In the genomic region with DNA sequence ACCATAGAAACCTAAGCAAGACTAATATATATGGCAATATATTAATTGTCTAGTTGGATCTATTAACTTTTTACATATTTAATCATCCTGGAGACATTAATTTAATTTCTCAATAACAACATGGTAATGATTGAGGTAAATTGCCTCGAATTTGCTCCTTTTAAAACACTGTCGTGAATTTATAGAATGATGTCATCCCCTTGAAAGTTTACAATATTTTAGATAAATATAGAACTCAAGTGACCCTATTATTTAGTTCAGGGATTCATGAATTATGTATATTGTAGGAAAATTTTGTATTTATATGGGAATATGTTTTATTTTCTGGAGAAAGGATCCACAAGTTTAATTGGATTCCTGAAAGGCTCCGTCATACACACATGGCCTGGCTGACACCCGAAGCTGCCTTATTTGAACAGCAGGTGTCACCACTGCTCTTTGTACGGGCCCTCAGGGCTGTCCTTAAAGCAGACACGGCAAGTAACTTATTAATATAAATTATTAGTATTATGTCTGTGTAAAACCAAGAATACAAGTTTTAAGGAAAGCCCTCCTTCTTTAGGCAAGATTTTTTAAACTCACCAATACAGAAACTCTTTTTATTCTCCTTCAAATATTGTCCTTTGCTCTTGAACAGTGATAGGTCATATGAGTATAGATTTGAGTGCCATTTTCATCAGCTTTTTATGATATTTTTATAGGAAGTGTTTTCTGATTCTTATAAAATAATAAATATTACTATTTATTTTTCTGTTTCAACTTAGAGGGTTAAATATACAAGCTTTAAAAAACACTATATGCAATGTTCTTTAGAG, we compare ENCODE assay signal across 8 cellular contexts. TPM values are rescaled to one million over a fixed set of nuclear protein-coding genes. Genes with fewer than 3 reads are reported as not detected.
DNase-seq lines count a peak whose midpoint lies in the region; ATAC-seq and TF ChIP-seq lines count a peak whose summit lies in the region.

No MANE protein-coding gene starts in this region.

- 18 to 24% methylated on average over 6 of the region's 6 CpGs for WGBS in heart right ventricle, 2 donors

- H3K4me3 ChIP-seq in GM12865 (ENCODE audit: low read depth, low read length): no peak overlapping the region
- no peak overlapping the region for H3K4me3 ChIP-seq in SU-DHL-6 (ENCODE audit: insufficient read depth, low read length, poor library complexity, severe bottlenecking)
- no peak overlapping the region for H3K4me3 ChIP-seq in heart right ventricle
- no peak overlapping the region for H3K4me3 ChIP-seq in retinal pigment epithelial cell (ENCODE audit: low read length)

- DNase-seq in GM12865 (ENCODE audit: low read depth) (peak; percentile 86), MV-4-11 (lab: John Stamatoyannopoulos, UW) (peak; percentile 52), heart right ventricle (peak; percentile 43 to 72), retinal pigment epithelial cell (ENCODE audit: low read depth) (peak; percentile 52), cortex of kidney (lab: John Stamatoyannopoulos, UW) (no peak)
- DNase-seq in activated naive CD8-positive, alpha-beta T cell treated with anti-CD3 and anti-CD28 coated beads, Interleukin-2, amount 50 U/mL, for 24 hours: peak; percentile 67

- H3K27ac Mint-ChIP-seq in activated naive CD8-positive, alpha-beta T cell treated with anti-CD3 and anti-CD28 coated beads, Interleukin-2, amount 50 U/mL, for 24 hours: no peak overlapping the region

- no peaks in the 10 kb centered on the region for H3K27me3 Mint-ChIP-seq in activated naive CD8-positive, alpha-beta T cell treated with anti-CD3 and anti-CD28 coated beads, Interleukin-2, amount 50 U/mL, for 24 hours

- no peak overlapping the region for H3K4me3 Mint-ChIP-seq in activated naive CD8-positive, alpha-beta T cell treated with anti-CD3 and anti-CD28 coated beads, Interleukin-2, amount 50 U/mL, for 24 hours

- H3K9ac ChIP-seq in SU-DHL-6 (ENCODE audit: low read length): no peak overlapping the region

- peak overlapping the region; percentile 66 for H2AFZ ChIP-seq in SU-DHL-6 (ENCODE audit: low read depth, low read length, severe bottlenecking)

- peaks cover 0 to 23% (median 18%) of the 10 kb centered on the region in 9 donors for H3K4me1 ChIP-seq in heart right ventricle

- H4K20me1 ChIP-seq in SU-DHL-6 (ENCODE audit: low read depth, low read length): no peaks in the 10 kb centered on the region

- ATAC-seq in HG02571 (IDR thresholded peaks at IDR 0.05; ENCODE audit: unreplicated experiment) (peak; percentile 43), heart right ventricle (peak in 7 of 8 donors; percentile 58 to 75 (median 69))
- ATAC-seq in activated naive CD8-positive, alpha-beta T cell treated with anti-CD3 and anti-CD28 coated beads, Interleukin-2, amount 50 U/mL, for 24 hours: peak; percentile 50

- intact Hi-C loops in heart right ventricle (cut with DNase I): loop anchor here in 9 of 10 donors (2.0 to 10.0 kb wide), 12 partner anchors 63 to 823 kb away; partner anchors contain the start of genes MAP9 (in 3 of the 9), RBM46 (in 2 of the 9) and FGG (in 1 of the 9)

- H3K9me3 Mint-ChIP-seq in activated naive CD8-positive, alpha-beta T cell treated with anti-CD3 and anti-CD28 coated beads, Interleukin-2, amount 50 U/mL, for 24 hours: no peaks in the 10 kb centered on the region

- peaks cover 5% of the 10 kb centered on the region for H3K36me3 Mint-ChIP-seq in activated naive CD8-positive, alpha-beta T cell treated with anti-CD3 and anti-CD28 coated beads, Interleukin-2, amount 50 U/mL, for 24 hours (ENCODE audit: low read depth)

- TF ChIP-seq CTCF in GM12865 (IDR thresholded peaks at IDR 0.05; ENCODE audit: insufficient read depth, low read depth, low read length, missing control alignments): peak; percentile 76
- peak; percentile 81 for TF ChIP-seq CTCF in SU-DHL-6 (IDR thresholded peaks at IDR 0.05; ENCODE audit: insufficient read depth, low read length, poor library complexity, severe bottlenecking)
- TF ChIP-seq CTCF in heart right ventricle (IDR thresholded peaks at IDR 0.05): peak; percentile 57 to 95 (median 87)
- TF ChIP-seq CTCF in retinal pigment epithelial cell (conservative IDR thresholded peaks at IDR 0.05; ENCODE audit: low read depth, low read length): peak; percentile 88

- H3K36me3 ChIP-seq in SU-DHL-6 (ENCODE audit: low read length): peaks cover 4% of the 10 kb centered on the region; the same call in 1 of the 2 replicates
- peaks cover 0 to 16% (median 3%) of the 10 kb centered on the region in 9 donors for H3K36me3 ChIP-seq in heart right ventricle

- H3K79me2 ChIP-seq in SU-DHL-6 (ENCODE audit: insufficient read depth, low read length): peaks cover 27% of the 10 kb centered on the region

- no peak overlapping the region for H3K4me2 ChIP-seq in SU-DHL-6 (ENCODE audit: low read depth, low read length, poor library complexity, severe bottlenecking)

- peaks cover 28% of the 10 kb centered on the region for H3K4me1 Mint-ChIP-seq in activated naive CD8-positive, alpha-beta T cell treated with anti-CD3 and anti-CD28 coated beads, Interleukin-2, amount 50 U/mL, for 24 hours

- H3K9me3 ChIP-seq in SU-DHL-6 (ENCODE audit: insufficient read depth, low read length) (no peaks in the 10 kb centered on the region), heart right ventricle (no peaks in the 10 kb centered on the region)

- H3F3A ChIP-seq in SU-DHL-6 (ENCODE audit: insufficient read depth): peaks cover 5% of the 10 kb centered on the region; the same call in 1 of the 2 replicates

- H3K27ac ChIP-seq in SU-DHL-6 (ENCODE audit: low read depth, low read length): no peak overlapping the region
- no peak overlapping the region for H3K27ac ChIP-seq in heart right ventricle

- H3K27me3 ChIP-seq in SU-DHL-6 (ENCODE audit: low read length) (no peaks in the 10 kb centered on the region), heart right ventricle (no peaks in the 10 kb centered on the region)

- H3K9me2 ChIP-seq in SU-DHL-6 (replicated peaks; ENCODE audit: insufficient read depth, low read length): no peaks in the 10 kb centered on the region

RNA-seq across cellular contexts. Expression of gene PLRG1, which starts 1.9 kb away (rescaled TPM):
- 10 to 100 TPM; 35.3 to 49.1 (median 41.7) TPM for total RNA-seq in heart right ventricle
- polyA plus RNA-seq in heart right ventricle: 10 to 100 TPM; 33.4 to 35.6 TPM

RNA-seq across cellular contexts. Expression of gene FGB, which starts 10.7 kb away (rescaled TPM):
- 1 to 10 TPM in 1 of 10 donors, not detected in 9; 1.2 TPM for total RNA-seq in heart right ventricle
- not detected for polyA plus RNA-seq in heart right ventricle

RNA-seq across cellular contexts. Expression of gene FGA, which starts 38.5 kb away (rescaled TPM):
- under 1 TPM in 1 of 10 donors, not detected in 9; 0.37 TPM for total RNA-seq in heart right ventricle
- polyA plus RNA-seq in heart right ventricle: under 1 TPM in 1 of 2 donors, not detected in 1; 0.01 TPM
